Comparison of ENCODE assay signal across 9 cellular contexts in genomic region chr20:19889011-19889953, GRCh38.
A peak's percentile ranks its signal among the peaks of the same experiment; 100 is the strongest.
DNase-seq lines count a peak whose midpoint lies in the region; ATAC-seq and TF ChIP-seq lines count a peak whose summit lies in the region.
"Had no signal": no experiment of that assay in that cellular context is flagged by ENCODE, and none has a peak within 500 bp of the region (broad histone marks: within the 10 kb centered on the region; RNA-seq: fewer than 3 reads in every experiment).

No MANE protein-coding gene starts in this region.

- CTCF ChIA-PET in SK-N-SH (lab: Yijun Ruan, JAX): interaction anchor here (0.6 kb wide), 1 partner anchor 369 kb away, joined by 3 read pairs; no protein-coding TSS in a partner anchor

- H2AFZ ChIP-seq in SK-N-SH (ENCODE audit: low read depth): no peak overlapping the region

- peak overlapping the region; percentile 54 for H3K27ac ChIP-seq in C4-2B
- peak overlapping the region; percentile 41 to 71; a peak in 3 of 4 replicates for H3K27ac ChIP-seq in SK-N-SH (ENCODE audit: low read depth in 2 of 2, low read length in 1 of 2)

- H3K4me2 ChIP-seq in SK-N-SH: peak overlapping the region; percentile 41

- H3K4me3 Mint-ChIP-seq in activated T-cell treated with anti-CD3 and anti-CD28 coated beads, Interleukin-2, amount 50 U/mL, for 4 hours: no peak overlapping the region
- H3K4me3 Mint-ChIP-seq: memory B cell had no signal

- no peak for TF ChIP-seq EP300 in SK-N-SH (IDR thresholded peaks at IDR 0.05; ENCODE audit: borderline replicate concordance in 1 of 2, low read depth in 1 of 2, low read length in 1 of 2)

- H3K9ac ChIP-seq in SK-N-SH: peak overlapping the region; percentile 26; the same call in 1 of the 2 replicates

- H3K27me3 Mint-ChIP-seq in activated T-cell treated with anti-CD3 and anti-CD28 coated beads, Interleukin-2, amount 50 U/mL, for 4 hours (ENCODE audit: low read depth): peaks cover 37% of the 10 kb centered on the region

- H3K36me3 Mint-ChIP-seq in activated T-cell treated with anti-CD3 and anti-CD28 coated beads, Interleukin-2, amount 50 U/mL, for 4 hours (ENCODE audit: insufficient read depth): no peaks in the 10 kb centered on the region
- H3K36me3 Mint-ChIP-seq: memory B cell had no signal

- TF ChIP-seq CTCF in C4-2B (conservative IDR thresholded peaks at IDR 0.05) (no peak), SK-N-SH (IDR thresholded peaks at IDR 0.05) (no peak), BE2C (IDR thresholded peaks at IDR 0.05; ENCODE audit: low read depth, low read length) (no peak)

- H3K9me3 Mint-ChIP-seq in activated T-cell treated with anti-CD3 and anti-CD28 coated beads, Interleukin-2, amount 50 U/mL, for 4 hours: no peaks in the 10 kb centered on the region
- H3K9me3 Mint-ChIP-seq: memory B cell had no signal

- no peak for ATAC-seq in activated T-cell treated with anti-CD3 and anti-CD28 coated beads, Interleukin-2, amount 50 U/mL, for 4 hours

- H4K20me1 ChIP-seq in SK-N-SH (ENCODE audit: insufficient read depth): no peaks in the 10 kb centered on the region

- H3K9me2 ChIP-seq in SK-N-SH: no peaks in the 10 kb centered on the region

- H3K4me1 Mint-ChIP-seq in activated T-cell treated with anti-CD3 and anti-CD28 coated beads, Interleukin-2, amount 50 U/mL, for 4 hours (ENCODE audit: low read depth): no peaks in the 10 kb centered on the region

- H3K36me3 ChIP-seq in SK-N-SH (replicated peaks in 1 of 2; ENCODE audit: control insufficient read depth in 1 of 2, insufficient read depth in 2 of 2, low read length in 1 of 2) (peaks cover 0 to 6% of the 10 kb centered on the region in 2 experiments), BE2C (no peaks in the 10 kb centered on the region)

- H3K27me3 ChIP-seq in SK-N-SH (ENCODE audit: insufficient read depth) (no peaks in the 10 kb centered on the region), BE2C (peaks cover 28% of the 10 kb centered on the region)

- peaks cover 9 to 22% of the 10 kb centered on the region in 2 experiments; a peak in 3 of 4 replicates for H3K4me1 ChIP-seq in SK-N-SH (ENCODE audit: control insufficient read depth in 1 of 2, insufficient read depth in 2 of 2, low read depth in 1 of 2, low read length in 1 of 2)
- no peaks in the 10 kb centered on the region for H3K4me1 ChIP-seq in BE2C

- no peak for TF ChIP-seq RAD21 in SK-N-SH (IDR thresholded peaks at IDR 0.05; ENCODE audit: low read length)

- H3F3A ChIP-seq in SK-N-SH (replicated peaks; ENCODE audit: insufficient read depth): no peaks in the 10 kb centered on the region

- no peaks in the 10 kb centered on the region for H3K9me3 ChIP-seq in SK-N-SH
- H3K9me3 ChIP-seq in BE2C: no peaks in the 10 kb centered on the region

- no peak for DNase-seq in SK-N-SH
- peak; percentile 81 for DNase-seq in glomerular endothelial cell (ENCODE audit: extremely low read depth, low read depth, low spot score)
- peak; percentile 68 for DNase-seq in pons (ENCODE audit: low spot score)
- no peak for DNase-seq in NK-92 treated with Interleukin-12 subunit alpha and Interleukin-12 subunit beta, amount 100 ng/mL, for 24 hours (lab: John Stamatoyannopoulos, UW)
- DNase-seq in activated T-cell treated with anti-CD3 and anti-CD28 coated beads, Interleukin-2, amount 50 U/mL, for 4 hours: no peak
- no peak for DNase-seq in BE2C
- no peak for DNase-seq in activated CD4-positive, CD25-positive, alpha-beta regulatory T cell treated with anti-CD3 and anti-CD28 coated beads, Interleukin-2, amount 50 U/mL, for 72 hours

- H3K4me3 ChIP-seq in SK-N-SH (ENCODE audit: low read depth in 2 of 2, low read length in 1 of 2): no peak overlapping the region
- H3K4me3 ChIP-seq in BE2C (ENCODE audit: low read depth, low read length): no peak overlapping the region

- 81% methylated on average over 18 of the region's 21 CpGs for WGBS in SK-N-SH (ENCODE audit: low lambda C conversion rate)

- POLR2A ChIA-PET in SK-N-SH (lab: Yijun Ruan, JAX): no interaction called here

- no peaks in the 10 kb centered on the region for H3K79me2 ChIP-seq in SK-N-SH (ENCODE audit: insufficient read depth)

TF ChIP-seq in SK-N-SH, 30 proteins besides CTCF, POLR2A, EP300 and RAD21:
- TF ChIP-seq NRF1 (IDR thresholded peaks at IDR 0.05; ENCODE audit: low read depth, low read length) (no peak), SMC3 (IDR thresholded peaks at IDR 0.05; ENCODE audit: low read depth, low read length) (no peak), NFIC (IDR thresholded peaks at IDR 0.05; ENCODE audit: borderline replicate concordance) (peak; percentile 38), RXRA (IDR thresholded peaks at IDR 0.05; ENCODE audit: borderline replicate concordance, low read depth) (peak; percentile 77; the same call in 1 of the 2 replicates), ELF1 (IDR thresholded peaks at IDR 0.05) (0 out of 2 replicates have a peak, but pooled peaks have one; percentile 18)
TF ChIP-seq in SK-N-SH: peak in this region for 3.

Comparison
In these comparisons a context has a peak if more than half of its experiments do, and no peak if none do; other contexts are left out.
1. DNase-seq: peak in glomerular endothelial cell (single experiment) and pons (single experiment); none in SK-N-SH (single experiment), NK-92 treated with Interleukin-12 subunit alpha and Interleukin-12 subunit beta, amount 100 ng/mL, for 24 hours (single experiment), activated T-cell treated with anti-CD3 and anti-CD28 coated beads, Interleukin-2, amount 50 U/mL, for 4 hours (single experiment), BE2C (single experiment) and activated CD4-positive, CD25-positive, alpha-beta regulatory T cell treated with anti-CD3 and anti-CD28 coated beads, Interleukin-2, amount 50 U/mL, for 72 hours (single experiment).